In genomic region chr16:9345046-9345445, GRCh38 we compare ENCODE assay signal across 25 cellular contexts.
"Had no signal": no experiment of that assay in that cellular context is flagged by ENCODE, and none has a peak within 500 bp of the region (broad histone marks: within the 10 kb centered on the region; RNA-seq: fewer than 3 reads in every experiment).

No MANE protein-coding gene starts in this region.

- H3K4me1 ChIP-seq: colonic mucosa, foreskin keratinocyte, lower lobe of right lung had no signal

- H3K4me2 ChIP-seq: hepatocyte had no signal

- H3K4me3 ChIP-seq: colonic mucosa, gastroesophageal sphincter, heart left ventricle, hepatocyte, lower lobe of right lung had no signal

- ATAC-seq: effector memory CD8-positive, alpha-beta T cell; esophagus mucosa; foreskin keratinocyte; gastroesophageal sphincter; heart left ventricle; left colon; left lobe of liver; left ventricle myocardium superior; naive thymus-derived CD4-positive, alpha-beta T cell had no signal

- H3K36me3 ChIP-seq: colonic mucosa, gastroesophageal sphincter, heart left ventricle, lower lobe of right lung had no signal

- H3K4me1 Mint-ChIP-seq: immature natural killer cell; naive thymus-derived CD4-positive, alpha-beta T cell had no signal

- H3K27me3 ChIP-seq: colonic mucosa, foreskin keratinocyte, gastroesophageal sphincter, heart left ventricle, hepatocyte had no signal

- H3K27ac ChIP-seq: colonic mucosa, epithelial cell of prostate, foreskin keratinocyte, gastroesophageal sphincter, heart left ventricle, hepatocyte, lower lobe of right lung had no signal

- H3K27me3 Mint-ChIP-seq: dendritic cell treated with granulocyte-macrophage colony-stimulating factor and Interleukin-4, amounts not matched to agents 40 ng/mL and 50 ng/mL, for 4 days; effector memory CD8-positive, alpha-beta T cell had no signal

- H3K9me3 ChIP-seq: colonic mucosa, lower lobe of right lung had no signal

- H3K36me3 Mint-ChIP-seq: naive thymus-derived CD4-positive, alpha-beta T cell had no signal

- H3K4me3 Mint-ChIP-seq: dendritic cell treated with granulocyte-macrophage colony-stimulating factor and Interleukin-4, amounts not matched to agents 40 ng/mL and 50 ng/mL, for 4 days; effector memory CD8-positive, alpha-beta T cell; endodermal cell; immature natural killer cell; naive thymus-derived CD4-positive, alpha-beta T cell had no signal

- DNase-seq: colonic mucosa; cortex of kidney; effector CD8-positive, alpha-beta T cell; effector memory CD8-positive, alpha-beta T cell; endodermal cell; erythroblast; foreskin keratinocyte; heart left ventricle; hypothalamus; immature natural killer cell; islet precursor cell; kidney; kidney glomerular epithelial cell; left colon; left ventricle myocardium superior; lower lobe of right lung; mesenchymal stem cell; midbrain; naive thymus-derived CD4-positive, alpha-beta T cell had no signal

- H3K27ac Mint-ChIP-seq: dendritic cell treated with granulocyte-macrophage colony-stimulating factor and Interleukin-4, amounts not matched to agents 40 ng/mL and 50 ng/mL, for 4 days; effector memory CD8-positive, alpha-beta T cell; endodermal cell; immature natural killer cell; naive thymus-derived CD4-positive, alpha-beta T cell had no signal

- H3K79me2 ChIP-seq: hepatocyte had no signal
